Comparison of ENCODE assay signal across 21 cellular contexts in genomic region chr2:102386867-102387541, GRCh38. TPM values are rescaled to one million over a fixed set of nuclear protein-coding genes. Genes with fewer than 3 reads are reported as not detected.
DNase-seq lines count a peak whose midpoint lies in the region; ATAC-seq and TF ChIP-seq lines count a peak whose summit lies in the region.
"Had no signal": no experiment of that assay in that cellular context is flagged by ENCODE, and none has a peak within 500 bp of the region (broad histone marks: within the 10 kb centered on the region; RNA-seq: fewer than 3 reads in every experiment).

No MANE protein-coding gene starts in this region.

- H3K4me1 Mint-ChIP-seq in natural killer cell treated with Interleukin-12 subunit alpha and Interleukin-12 subunit beta and Interleukin-15 and Interleukin-18, amount 100 ng/mL, for 72 hours (ENCODE audit: low read depth in 2 of 2) = peaks cover 49 to 64% of the 10 kb centered on the region in 2 donors
- peaks cover 22 to 30% of the 10 kb centered on the region in 2 donors for H3K4me1 Mint-ChIP-seq in natural killer cell
- no peaks in the 10 kb centered on the region for H3K4me1 Mint-ChIP-seq in stimulated activated memory B cell treated with anti-CD40 and anti-IgM and Interleukin-4, amounts not matched to agents 10 μg/mL and 1 μg/mL and 100 μg/mL, for 72 hours

- intact Hi-C loops in natural killer cell (cut with micrococcal nuclease) = no loop called here

- no peak for TF ChIP-seq CTCF in natural killer cell (IDR thresholded peaks at IDR 0.05)

- DNase-seq in natural killer cell treated with Interleukin-12 subunit alpha and Interleukin-12 subunit beta and Interleukin-15 and Interleukin-18, amount 100 ng/mL, for 72 hours (ENCODE audit: low spot score) = no peak
- DNase-seq in natural killer cell (no peak), NCI-H2171 treated with DMSO at 0.1 percent for 48 hours (lab: John Stamatoyannopoulos, UW) (no peak), AG08395 (ENCODE audit: low spot score) (no peak)
- DNase-seq in NK-92 treated with Interleukin-12 subunit alpha and Interleukin-12 subunit beta, amount 100 ng/mL, for 24 hours (lab: John Stamatoyannopoulos, UW) = no peak
- DNase-seq: 8988T, KG1, NCI-H1105 treated with DMSO at 0.1 percent for 48 hours, NCI-H1694, NCI-H2081 treated with DMSO at 0.1 percent for 48 hours, NCI-H510A, NCI-H748 treated with DMSO at 0.1 percent for 48 hours, PC-9, SIG-M5, T-cell had no signal

- H3K9me3 Mint-ChIP-seq in natural killer cell treated with Interleukin-12 subunit alpha and Interleukin-12 subunit beta and Interleukin-15 and Interleukin-18, amount 100 ng/mL, for 72 hours = peaks cover 12% of the 10 kb centered on the region
- peaks cover 6 to 12% of the 10 kb centered on the region in 2 donors for H3K9me3 Mint-ChIP-seq in natural killer cell
- H3K9me3 Mint-ChIP-seq in stimulated activated memory B cell treated with anti-CD40 and anti-IgM and Interleukin-4, amounts not matched to agents 10 μg/mL and 1 μg/mL and 100 μg/mL, for 72 hours = peaks cover 9% of the 10 kb centered on the region

- no peak for ATAC-seq in natural killer cell treated with Interleukin-12 subunit alpha and Interleukin-12 subunit beta and Interleukin-15 and Interleukin-18, amount 100 ng/mL, for 72 hours
- ATAC-seq in natural killer cell = no peak
- peak; percentile 47 for ATAC-seq in GM19372 (IDR thresholded peaks at IDR 0.05; ENCODE audit: low read depth, unreplicated experiment)
- ATAC-seq in HG03565 (IDR thresholded peaks at IDR 0.05; ENCODE audit: unreplicated experiment) = peak; percentile 30
- peak; percentile 16 for ATAC-seq in stimulated activated memory B cell treated with anti-CD40 and anti-IgM and Interleukin-4, amounts not matched to agents 10 μg/mL and 1 μg/mL and 100 μg/mL, for 72 hours
- ATAC-seq: SK-N-SH treated with all-trans-retinoic acid at 6 μM for 48 hours, T-cell had no signal

- H3K4me3 Mint-ChIP-seq in natural killer cell treated with Interleukin-12 subunit alpha and Interleukin-12 subunit beta and Interleukin-15 and Interleukin-18, amount 100 ng/mL, for 72 hours = peak overlapping the region; percentile 38
- no peak overlapping the region for H3K4me3 Mint-ChIP-seq in natural killer cell
- H3K4me3 Mint-ChIP-seq in stimulated activated memory B cell treated with anti-CD40 and anti-IgM and Interleukin-4, amounts not matched to agents 10 μg/mL and 1 μg/mL and 100 μg/mL, for 72 hours = no peak overlapping the region
- H3K4me3 Mint-ChIP-seq: B cell, T-cell had no signal

- H3K36me3 Mint-ChIP-seq in natural killer cell treated with Interleukin-12 subunit alpha and Interleukin-12 subunit beta and Interleukin-15 and Interleukin-18, amount 100 ng/mL, for 72 hours = peaks cover 89% of the 10 kb centered on the region
- peaks cover 22% of the 10 kb centered on the region for H3K36me3 Mint-ChIP-seq in natural killer cell
- peaks cover 41% of the 10 kb centered on the region for H3K36me3 Mint-ChIP-seq in stimulated activated memory B cell treated with anti-CD40 and anti-IgM and Interleukin-4, amounts not matched to agents 10 μg/mL and 1 μg/mL and 100 μg/mL, for 72 hours

- peak overlapping the region; percentile 70 to 79 for H3K27ac Mint-ChIP-seq in natural killer cell treated with Interleukin-12 subunit alpha and Interleukin-12 subunit beta and Interleukin-15 and Interleukin-18, amount 100 ng/mL, for 72 hours
- H3K27ac Mint-ChIP-seq in natural killer cell = peak overlapping the region in 1 of 2 donors; percentile 1
- no peak overlapping the region for H3K27ac Mint-ChIP-seq in stimulated activated memory B cell treated with anti-CD40 and anti-IgM and Interleukin-4, amounts not matched to agents 10 μg/mL and 1 μg/mL and 100 μg/mL, for 72 hours
- H3K27ac Mint-ChIP-seq: B cell, T-cell had no signal

- H3K27me3 Mint-ChIP-seq in natural killer cell treated with Interleukin-12 subunit alpha and Interleukin-12 subunit beta and Interleukin-15 and Interleukin-18, amount 100 ng/mL, for 72 hours = no peaks in the 10 kb centered on the region
- no peaks in the 10 kb centered on the region for H3K27me3 Mint-ChIP-seq in natural killer cell (ENCODE audit: low read depth in 2 of 2)
- H3K27me3 Mint-ChIP-seq in stimulated activated memory B cell treated with anti-CD40 and anti-IgM and Interleukin-4, amounts not matched to agents 10 μg/mL and 1 μg/mL and 100 μg/mL, for 72 hours = no peaks in the 10 kb centered on the region
- H3K27me3 Mint-ChIP-seq: B cell, T-cell had no signal

RNA-seq across cellular contexts. Expression of gene IL18R1, which starts 31.4 kb away (rescaled TPM):
- 100 to 1,000 TPM; 135 to 219 TPM for total RNA-seq in natural killer cell treated with Interleukin-12 subunit alpha and Interleukin-12 subunit beta and Interleukin-15 and Interleukin-18, amount 100 ng/mL, for 72 hours
- total RNA-seq in natural killer cell = 10 to 100 TPM; 42.9 to 58.8 (median 46.7) TPM
- total RNA-seq: HT-29 had no signal

RNA-seq across cellular contexts. Expression of gene IL18RAP, which starts 36.0 kb away (rescaled TPM):
- total RNA-seq in natural killer cell treated with Interleukin-12 subunit alpha and Interleukin-12 subunit beta and Interleukin-15 and Interleukin-18, amount 100 ng/mL, for 72 hours = 100 to 1,000 TPM; 159 to 355 TPM
- 100 to 1,000 TPM; 136 to 309 (median 203) TPM for total RNA-seq in natural killer cell
- total RNA-seq: HT-29, PC-9 had no signal

Comparison
In these comparisons a context has a peak if more than half of its experiments do, and no peak if none do; other contexts are left out.
1. ATAC-seq: peak in GM19372 (single experiment), HG03565 (single experiment) and stimulated activated memory B cell treated with anti-CD40 and anti-IgM and Interleukin-4, amounts not matched to agents 10 μg/mL and 1 μg/mL and 100 μg/mL, for 72 hours (single experiment); none in natural killer cell treated with Interleukin-12 subunit alpha and Interleukin-12 subunit beta and Interleukin-15 and Interleukin-18, amount 100 ng/mL, for 72 hours (0 of 2) and natural killer cell (0 of 3).